In the genomic region with DNA sequence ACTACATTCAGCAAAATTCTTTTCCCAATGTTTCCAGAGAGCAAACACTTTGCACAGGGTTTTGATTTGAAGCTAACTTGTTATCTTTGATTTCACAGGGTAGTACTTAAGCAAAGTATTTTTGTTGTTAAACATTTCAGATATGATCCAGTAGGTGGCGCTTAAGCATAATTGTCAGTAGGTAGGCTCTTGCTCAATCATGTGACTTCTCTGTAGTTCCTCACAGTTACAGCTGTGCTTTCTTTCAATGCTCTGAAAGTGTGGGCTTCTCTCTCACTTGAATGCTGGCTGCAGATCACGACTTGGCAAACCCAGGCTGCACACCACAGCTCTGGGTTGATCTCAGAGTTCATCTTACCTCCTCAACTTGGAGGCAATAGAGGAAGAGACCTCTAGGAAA, we compare ENCODE assay signal across 8 cellular contexts.
A peak's percentile ranks its signal among the peaks of the same experiment; 100 is the strongest.
DNase-seq lines count a peak whose midpoint lies in the region; ATAC-seq lines count a peak whose summit lies in the region.

No MANE protein-coding gene starts in this region.

- DNase-seq in AG08395 (ENCODE audit: low spot score), result peak; percentile 5
- DNase-seq in SJCRH30, result peak; percentile 5 to 60
- peak; percentile 54 for DNase-seq in kidney tubule cell (ENCODE audit: low spot score)
- DNase-seq in germinal center (ENCODE audit: low spot score), result no peak
- no peak for DNase-seq in DMS79 (lab: John Stamatoyannopoulos, UW)
- DNase-seq in cardiac septum (ENCODE audit: low spot score), result no peak

- H3K9me3 ChIP-seq in SJCRH30 (replicated peaks), result no peaks in the 10 kb centered on the region

- H3K36me3 ChIP-seq in SJCRH30, result no peaks in the 10 kb centered on the region

- ATAC-seq in GM18861 (IDR thresholded peaks at IDR 0.05; ENCODE audit: unreplicated experiment) (peak; percentile 96), HG03175 (IDR thresholded peaks at IDR 0.05; ENCODE audit: unreplicated experiment) (peak; percentile 61)

- intact Hi-C loops in cardiac septum (cut with DNase I), result no loop called here

- H3K4me3 ChIP-seq in SJCRH30, result no peak overlapping the region

- no peaks in the 10 kb centered on the region for H3K4me1 ChIP-seq in SJCRH30

- no peak overlapping the region for H3K27ac ChIP-seq in SJCRH30

- H3K27me3 ChIP-seq in SJCRH30, result no peaks in the 10 kb centered on the region

Comparison
In these comparisons a context has a peak if more than half of its experiments do, and no peak if none do; other contexts are left out.
1. DNase-seq: peak in AG08395 (single experiment), SJCRH30 (2 of 2) and kidney tubule cell (single experiment); none in germinal center (single experiment), DMS79 (single experiment) and cardiac septum (single experiment).